ENCODE assay signal across 16 cellular contexts in genomic region chr6:109466212-109466923, GRCh38. TPM values are rescaled to one million over a fixed set of nuclear protein-coding genes. Genes with fewer than 3 reads are reported as not detected.
DNase-seq lines count a peak whose midpoint lies in the region; TF ChIP-seq lines count a peak whose summit lies in the region.
"Had no signal": no experiment of that assay in that cellular context is flagged by ENCODE, and none has a peak within 500 bp of the region (broad histone marks: within the 10 kb centered on the region; RNA-seq: fewer than 3 reads in every experiment).

No MANE protein-coding gene starts in this region.

- peaks cover 82% of the 10 kb centered on the region for H3K36me3 Mint-ChIP-seq in activated naive CD4-positive, alpha-beta T cell treated with anti-CD3 and anti-CD28 coated beads, Interleukin-2, amount 10 ng/mL, durations not matched to agents 7 days and 5 days
- peaks cover 42% of the 10 kb centered on the region for H3K36me3 Mint-ChIP-seq in type B pancreatic cell

- no peak for DNase-seq in activated naive CD4-positive, alpha-beta T cell treated with anti-CD3 and anti-CD28 coated beads, Interleukin-2, amount 10 ng/mL, durations not matched to agents 7 days and 5 days
- DNase-seq in activated naive CD4-positive, alpha-beta T cell (lab: John Stamatoyannopoulos, UW), result no peak
- DNase-seq in type B pancreatic cell (ENCODE audit: extremely low spot score, unreplicated experiment) (no peak), amniotic stem cell (lab: John Stamatoyannopoulos, UW) (no peak), NCI-H146 (lab: John Stamatoyannopoulos, UW) (no peak)
- DNase-seq in effector CD4-positive, alpha-beta T cell, result no peak
- DNase-seq: activated CD4-positive, alpha-beta T cell treated with anti-CD3 and anti-CD28 coated beads, Interleukin-2, amount 50 U/mL, for 48 hours; CD8-positive, alpha-beta memory T cell; central memory CD4-positive, alpha-beta T cell; DND-41; effector memory CD4-positive, alpha-beta T cell; Kasumi-1 had no signal

- no peak overlapping the region for H3K9ac ChIP-seq in mucosa of rectum (ENCODE audit: low read depth in 1 of 2, low read length in 2 of 2)

- peaks cover 10 to 17% of the 10 kb centered on the region in 2 donors for H3K4me1 ChIP-seq in mucosa of rectum (ENCODE audit: control insufficient read depth in 2 of 2, insufficient read depth in 2 of 2, low read length in 2 of 2)

- H3K9me3 ChIP-seq in mucosa of rectum (ENCODE audit: control insufficient read depth in 2 of 2, low read length in 2 of 2), result no peaks in the 10 kb centered on the region

- H3K27ac Mint-ChIP-seq in activated naive CD4-positive, alpha-beta T cell treated with anti-CD3 and anti-CD28 coated beads, Interleukin-2, amount 10 ng/mL, durations not matched to agents 7 days and 5 days, result peak overlapping the region; percentile 5
- H3K27ac Mint-ChIP-seq in type B pancreatic cell, result peak overlapping the region; percentile 61
- H3K27ac Mint-ChIP-seq: activated T-helper 1 cell treated with anti-CD3 and anti-CD28 coated beads, Interleukin-12 subunit alpha, Interleukin-12 subunit beta, Interleukin-2, Interleukin-4 antibody, amounts not matched to agents 30 ng/mL and 10 ng/mL and 1 ng/mL, durations not matched to agents 14 hours and 24 hours and 36 hours had no signal

- peaks cover 33% of the 10 kb centered on the region for H3K4me1 Mint-ChIP-seq in activated naive CD4-positive, alpha-beta T cell treated with anti-CD3 and anti-CD28 coated beads, Interleukin-2, amount 10 ng/mL, durations not matched to agents 7 days and 5 days
- H3K4me1 Mint-ChIP-seq in type B pancreatic cell (ENCODE audit: unreplicated experiment), result peaks cover 8% of the 10 kb centered on the region
- H3K4me1 Mint-ChIP-seq: neural crest cell had no signal

- peaks cover 2% of the 10 kb centered on the region for H3K9me3 Mint-ChIP-seq in activated naive CD4-positive, alpha-beta T cell treated with anti-CD3 and anti-CD28 coated beads, Interleukin-2, amount 10 ng/mL, durations not matched to agents 7 days and 5 days
- peaks cover 5% of the 10 kb centered on the region for H3K9me3 Mint-ChIP-seq in type B pancreatic cell
- H3K9me3 Mint-ChIP-seq: CD8-positive, alpha-beta memory T cell; neural crest cell had no signal

- H3K27me3 ChIP-seq in mucosa of rectum (ENCODE audit: control insufficient read depth in 2 of 2, insufficient read depth in 2 of 2, low read length in 2 of 2), result no peaks in the 10 kb centered on the region

- CTCF ChIA-PET in activated naive CD4-positive, alpha-beta T cell treated with anti-CD3 and anti-CD28 coated beads, Interleukin-2, amount 10 ng/mL, durations not matched to agents 7 days and 5 days (lab: Charles Lee), result interaction anchor here (0.8 kb wide), 1 partner anchor 12 kb away, joined by 3 read pairs; no protein-coding TSS in a partner anchor

- TF ChIP-seq CTCF in type B pancreatic cell (conservative IDR thresholded peaks at IDR 0.05), result no peak

- H3K27me3 Mint-ChIP-seq in activated naive CD4-positive, alpha-beta T cell treated with anti-CD3 and anti-CD28 coated beads, Interleukin-2, amount 10 ng/mL, durations not matched to agents 7 days and 5 days, result no peaks in the 10 kb centered on the region
- H3K27me3 Mint-ChIP-seq in type B pancreatic cell, result no peaks in the 10 kb centered on the region
- H3K27me3 Mint-ChIP-seq: CD8-positive, alpha-beta memory T cell had no signal

- H3K4me3 Mint-ChIP-seq in activated naive CD4-positive, alpha-beta T cell treated with anti-CD3 and anti-CD28 coated beads, Interleukin-2, amount 10 ng/mL, durations not matched to agents 7 days and 5 days, result no peak overlapping the region
- peak overlapping the region; percentile 22 for H3K4me3 Mint-ChIP-seq in type B pancreatic cell
- H3K4me3 Mint-ChIP-seq: activated T-helper 1 cell treated with anti-CD3 and anti-CD28 coated beads, Interleukin-12 subunit alpha, Interleukin-12 subunit beta, Interleukin-2, Interleukin-4 antibody, amounts not matched to agents 30 ng/mL and 10 ng/mL and 1 ng/mL, durations not matched to agents 14 hours and 24 hours and 36 hours; CD8-positive, alpha-beta memory T cell; neural crest cell had no signal

- H3K4me3 ChIP-seq in mucosa of rectum (ENCODE audit: low read length in 2 of 2), result no peak overlapping the region

- peak overlapping the region; percentile 91 for H3K27ac ChIP-seq in cingulate gyrus (ENCODE audit: low read depth, low read length)
- peak overlapping the region; percentile 73 to 76 for H3K27ac ChIP-seq in mucosa of rectum (ENCODE audit: low read depth in 2 of 2, low read length in 2 of 2)

- peaks cover 38 to 48% of the 10 kb centered on the region in 2 donors for H3K36me3 ChIP-seq in mucosa of rectum (ENCODE audit: control insufficient read depth in 2 of 2, insufficient read depth in 2 of 2, low read length in 2 of 2)

RNA-seq across cellular contexts. Expression of gene MICAL1, which starts 10.8 kb away (rescaled TPM):
- total RNA-seq in type B pancreatic cell (ENCODE audit: low replicate concordance), result 27.7 and 49.7 TPM in 2 replicates

RNA-seq across cellular contexts. Expression of gene ZBTB24, which starts 16.7 kb away (rescaled TPM):
- 7.7 and 10.6 TPM in 2 replicates for total RNA-seq in type B pancreatic cell (ENCODE audit: low replicate concordance)

RNA-seq across cellular contexts. Expression of gene SMPD2, which starts 25.8 kb away (rescaled TPM):
- total RNA-seq in type B pancreatic cell (ENCODE audit: low replicate concordance), result 13.7 and 23.5 TPM in 2 replicates

RNA-seq across cellular contexts. Expression of gene PPIL6, which starts 25.9 kb away (rescaled TPM):
- total RNA-seq in type B pancreatic cell (ENCODE audit: low replicate concordance), result 3.4 and 6.1 TPM in 2 replicates
